In genomic region chr3:46092704-46093085, GRCh38 we compare ENCODE assay signal across 16 cellular contexts.
DNase-seq lines count a peak whose midpoint lies in the region; ATAC-seq and TF ChIP-seq lines count a peak whose summit lies in the region.
"Had no signal": no experiment of that assay in that cellular context is flagged by ENCODE, and none has a peak within 500 bp of the region (broad histone marks: within the 10 kb centered on the region; RNA-seq: fewer than 3 reads in every experiment).

No MANE protein-coding gene starts in this region.

- H3K36me3 ChIP-seq in DND-41 (ENCODE audit: insufficient read depth, low read length), result no peaks in the 10 kb centered on the region
- H3K36me3 ChIP-seq in OCI-LY1 (ENCODE audit: insufficient read depth, low read length), result no peaks in the 10 kb centered on the region
- H3K36me3 ChIP-seq: colonic mucosa, HAP-1, prostate gland had no signal

- H3K4me2 ChIP-seq in DND-41 (ENCODE audit: insufficient read depth, low read length) (no peak overlapping the region), OCI-LY1 (ENCODE audit: low read length) (peak overlapping the region; percentile 52)

- H3K4me1 ChIP-seq in DND-41 (ENCODE audit: insufficient read depth, low read length) (peaks cover 58% of the 10 kb centered on the region), OCI-LY1 (ENCODE audit: insufficient read depth, low read length, severe bottlenecking) (peaks cover 68% of the 10 kb centered on the region)
- H3K4me1 ChIP-seq: colonic mucosa, HAP-1, prostate gland had no signal

- H3K9ac ChIP-seq in DND-41 (ENCODE audit: low read depth, low read length), result peak overlapping the region; percentile 9; the same call in 1 of the 2 replicates
- peak overlapping the region; percentile 29; the same call in 1 of the 2 replicates for H3K9ac ChIP-seq in OCI-LY1 (ENCODE audit: low read length)

- H3K4me3 ChIP-seq in DND-41 (ENCODE audit: low read depth in 1 of 2, low read length in 2 of 2) (no peak overlapping the region), OCI-LY1 (ENCODE audit: low read depth, low read length, poor library complexity, severe bottlenecking) (peak overlapping the region; percentile 6)
- H3K4me3 ChIP-seq: colonic mucosa, HAP-1, prostate gland had no signal

- H3K9me2 ChIP-seq in OCI-LY1 (ENCODE audit: low read depth, low read length), result no peaks in the 10 kb centered on the region

- ATAC-seq in DND-41 (ENCODE audit: insufficient read depth, low read depth), result peak; percentile 33
- ATAC-seq in GM19043 (IDR thresholded peaks at IDR 0.05; ENCODE audit: low read depth, unreplicated experiment), result peak; percentile 34
- ATAC-seq in HG02678 (IDR thresholded peaks at IDR 0.05; ENCODE audit: unreplicated experiment), result peak; percentile 47
- ATAC-seq in HG03457 (IDR thresholded peaks at IDR 0.05; ENCODE audit: unreplicated experiment), result no peak
- ATAC-seq in GM18870 (IDR thresholded peaks at IDR 0.05; ENCODE audit: unreplicated experiment), result no peak

- TF ChIP-seq CTCF in DND-41 (IDR thresholded peaks at IDR 0.05; ENCODE audit: borderline replicate concordance, extremely low read depth, low read length, poor library complexity, severe bottlenecking), result peak; percentile 14
- no peak; the same call in 1 of the 2 replicates for TF ChIP-seq CTCF in OCI-LY1 (IDR thresholded peaks at IDR 0.05; ENCODE audit: low read length)

- H4K20me1 ChIP-seq in DND-41 (ENCODE audit: insufficient read depth, low read length), result no peaks in the 10 kb centered on the region
- H4K20me1 ChIP-seq in OCI-LY1 (ENCODE audit: insufficient read depth, low read length), result no peaks in the 10 kb centered on the region

- H2AFZ ChIP-seq in DND-41 (ENCODE audit: low read depth, low read length) (no peak overlapping the region), OCI-LY1 (ENCODE audit: low read length) (no peak overlapping the region)

- H3K9me3 ChIP-seq in DND-41 (ENCODE audit: insufficient read depth, low read length, severe bottlenecking) (no peaks in the 10 kb centered on the region), OCI-LY1 (ENCODE audit: low read length) (no peaks in the 10 kb centered on the region)
- H3K9me3 ChIP-seq: colonic mucosa, HAP-1, prostate gland had no signal

- no peaks in the 10 kb centered on the region for H3F3A ChIP-seq in OCI-LY1 (ENCODE audit: insufficient read depth, low read length)

- H3K27ac ChIP-seq in DND-41 (ENCODE audit: low read length), result peak overlapping the region; percentile 68
- peak overlapping the region; percentile 79 for H3K27ac ChIP-seq in OCI-LY1 (ENCODE audit: low read depth, low read length, poor library complexity, severe bottlenecking)
- H3K27ac ChIP-seq: colonic mucosa, prostate gland had no signal

- H3K27me3 ChIP-seq in DND-41 (ENCODE audit: insufficient read depth, low read length, poor library complexity) (no peaks in the 10 kb centered on the region), OCI-LY1 (ENCODE audit: insufficient read depth, low read length) (no peaks in the 10 kb centered on the region)
- H3K27me3 ChIP-seq: colonic mucosa had no signal

- H3K79me2 ChIP-seq in DND-41 (ENCODE audit: insufficient read depth, low read length), result no peaks in the 10 kb centered on the region
- H3K79me2 ChIP-seq in OCI-LY1 (ENCODE audit: insufficient read depth, low read length), result no peaks in the 10 kb centered on the region

- no peak for DNase-seq in DND-41
- no peak for DNase-seq in NCI-H2171 treated with DMSO at 0.1 percent for 48 hours (lab: John Stamatoyannopoulos, UW)
- DNase-seq in glomerular visceral epithelial cell (ENCODE audit: extremely low spot score), result no peak
- DNase-seq: colonic mucosa; DMS53; NCI-H524 treated with DMSO at 0.1 percent for 48 hours; SHP77; stimulated activated CD4-positive, alpha-beta T cell treated with anti-CD3 and anti-CD28 coated beads, Interleukin-1b, Interleukin-23, amount 100 ng/mL, for 48 hours; stimulated activated naive CD4-positive, alpha-beta T cell had no signal

Comparison
In these comparisons a context has a peak if more than half of its experiments do, and no peak if none do; other contexts are left out.
1. ATAC-seq: peak in DND-41 (single experiment), GM19043 (single experiment) and HG02678 (single experiment); none in HG03457 (single experiment) and GM18870 (single experiment).